In the genomic region with DNA sequence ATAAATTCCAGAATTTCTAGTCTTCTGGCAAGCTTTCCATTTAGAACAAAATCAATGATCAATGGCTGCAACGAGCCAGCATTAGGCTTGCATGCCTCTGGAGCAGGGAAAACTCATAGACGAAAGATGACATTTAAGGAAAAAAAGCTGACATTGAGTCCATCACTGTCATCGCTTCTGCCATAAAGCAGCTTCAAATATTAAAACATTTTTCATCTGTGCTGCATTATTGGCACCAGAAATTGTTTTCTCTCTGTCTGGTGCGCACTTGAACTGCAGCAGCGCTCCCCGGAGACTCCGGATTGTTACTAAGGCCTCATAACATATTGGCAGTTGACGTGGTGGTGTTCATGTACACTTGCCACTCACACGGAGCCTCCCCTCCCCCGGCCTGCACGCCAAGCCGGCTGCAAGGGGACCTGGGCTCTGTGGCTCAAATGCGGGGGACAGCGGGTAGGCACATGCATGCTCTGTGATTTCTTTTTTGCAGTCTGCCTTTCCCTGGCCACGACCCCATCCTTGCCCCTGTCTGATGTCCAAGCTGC, we compare ENCODE assay signal across 21 cellular contexts.
DNase-seq lines count a peak whose midpoint lies in the region; ATAC-seq and TF ChIP-seq lines count a peak whose summit lies in the region.
"Had no signal": no experiment of that assay in that cellular context is flagged by ENCODE, and none has a peak within 500 bp of the region (broad histone marks: within the 10 kb centered on the region; RNA-seq: fewer than 3 reads in every experiment).

No MANE protein-coding gene starts in this region.

- no peak overlapping the region for H2BK12ac ChIP-seq in neuronal stem cell (ENCODE audit: low read length)

- H2BK5ac ChIP-seq in neuronal stem cell (ENCODE audit: low read length): no peak overlapping the region

- DNase-seq in right cardiac atrium (peak in 2 of 3 donors; percentile 62 to 67), heart left ventricle (no peak), fibroblast of mammary gland (ENCODE audit: low read depth) (peak; percentile 11), neuronal stem cell (ENCODE audit: low spot score) (no peak), T-helper 2 cell (no peak), foreskin melanocyte (no peak), NCI-H1930 (lab: John Stamatoyannopoulos, UW) (no peak)
- no peak for DNase-seq in activated CD8-positive, alpha-beta memory T cell treated with anti-CD3 and anti-CD28 coated beads, Interleukin-2, amount 50 U/mL, for 4 hours
- DNase-seq: AML-193; Calu3; CD8-positive, alpha-beta T cell; DMS53; DND-41; EL; HFFc6 had no signal

- no peak overlapping the region for H2AK5ac ChIP-seq in neuronal stem cell (ENCODE audit: low read depth, low read length)

- no peak for ATAC-seq in right cardiac atrium
- ATAC-seq in heart left ventricle: no peak
- ATAC-seq: A549; CD8-positive, alpha-beta T cell; GM12878; HCT116; HepG2 had no signal

- no peak overlapping the region for H3K23ac ChIP-seq in neuronal stem cell (ENCODE audit: low read depth, low read length, poor library complexity)

- H3K18ac ChIP-seq in neuronal stem cell (ENCODE audit: low read length): peak overlapping the region; percentile 66

- TF ChIP-seq CTCF in heart left ventricle (IDR thresholded peaks at IDR 0.05) (no peak), fibroblast of mammary gland (conservative IDR thresholded peaks at IDR 0.05; ENCODE audit: control insufficient read depth, insufficient read depth, low read depth, low read length) (no peak)

- intact Hi-C loops in right cardiac atrium (cut with DNase I) (no loop called here), heart left ventricle (cut with DNase I) (no loop called here)

- H3K4me1 ChIP-seq in right cardiac atrium (ENCODE audit: control insufficient read depth, insufficient read depth, low read length) (no peaks in the 10 kb centered on the region), heart left ventricle (no peaks in the 10 kb centered on the region), neuronal stem cell (ENCODE audit: control insufficient read depth in 2 of 2, insufficient read depth in 1 of 2, low read depth in 1 of 2, low read length in 2 of 2) (no peaks in the 10 kb centered on the region)

- H3K9ac ChIP-seq in neuronal stem cell (ENCODE audit: low read depth, low read length, poor library complexity): peak overlapping the region; percentile 44

- no peaks in the 10 kb centered on the region for H3K79me1 ChIP-seq in neuronal stem cell (ENCODE audit: low read depth, low read length)

- H3K27me3 ChIP-seq in right cardiac atrium (ENCODE audit: control insufficient read depth, insufficient read depth) (no peaks in the 10 kb centered on the region), heart left ventricle (peaks cover 0 to 3% (median 0%) of the 10 kb centered on the region in 9 donors), neuronal stem cell (ENCODE audit: control insufficient read depth in 3 of 3, insufficient read depth in 3 of 3, low read depth in 1 of 3, low read length in 3 of 3) (no peaks in the 10 kb centered on the region)

- H2AFZ ChIP-seq in neuronal stem cell (ENCODE audit: low read length): no peak overlapping the region
- H2AFZ ChIP-seq: GM23338 had no signal

- H3K9me3 ChIP-seq in right cardiac atrium (ENCODE audit: control insufficient read depth, low read length) (no peaks in the 10 kb centered on the region), heart left ventricle (no peaks in the 10 kb centered on the region), neuronal stem cell (replicated peaks in 1 of 2; ENCODE audit: control insufficient read depth in 2 of 2, insufficient read depth in 1 of 2, low read depth in 1 of 2, low read length in 2 of 2) (no peaks in the 10 kb centered on the region)
- H3K9me3 ChIP-seq: A549 had no signal

- no peak overlapping the region for H4K8ac ChIP-seq in neuronal stem cell (ENCODE audit: low read depth, low read length)

- no peak for TF ChIP-seq POLR2A in heart left ventricle (IDR thresholded peaks at IDR 0.05)

- H2BK120ac ChIP-seq in neuronal stem cell (ENCODE audit: low read depth, low read length): no peak overlapping the region

- H3K4me2 ChIP-seq in neuronal stem cell (ENCODE audit: insufficient read depth, low read length, poor library complexity, severe bottlenecking): no peak overlapping the region
- H3K4me2 ChIP-seq: A549, GM23338 had no signal

- H3K4me3 ChIP-seq in right cardiac atrium (ENCODE audit: low read length): no peak overlapping the region
- no peak overlapping the region for H3K4me3 ChIP-seq in heart left ventricle
- no peak overlapping the region for H3K4me3 ChIP-seq in fibroblast of mammary gland (ENCODE audit: control insufficient read depth, low read depth, low read length)
- H3K4me3 ChIP-seq in neuronal stem cell (ENCODE audit: low read length in 2 of 2): no peak overlapping the region
- H3K4me3 ChIP-seq: A549, GM12878, GM23338 had no signal

- WGBS in right cardiac atrium: 64% methylated on average over 15 of the region's 15 CpGs
- WGBS in heart left ventricle, 4 donors: 75 to 81% (median 76%) methylated on average over 15 of the region's 15 CpGs
- WGBS in neuronal stem cell (ENCODE audit: extremely low coverage in 2 of 2, insufficient read length in 2 of 2, insufficient replicate concordance in 1 of 2), 2 donors: no CpG with 5 or more reads among the region's 15 CpGs

- peak overlapping the region; percentile 43 for H3K14ac ChIP-seq in neuronal stem cell (ENCODE audit: low read length)

- no peak overlapping the region for H4K91ac ChIP-seq in neuronal stem cell (ENCODE audit: low read depth, low read length, poor library complexity)

- H3K36me3 ChIP-seq in heart left ventricle: no peaks in the 10 kb centered on the region
- H3K36me3 ChIP-seq in neuronal stem cell (replicated peaks in 1 of 2; ENCODE audit: control insufficient read depth in 2 of 2, insufficient read depth in 2 of 2, low read length in 2 of 2): no peaks in the 10 kb centered on the region

- H3K27ac ChIP-seq in right cardiac atrium (ENCODE audit: low read length) (no peak overlapping the region), heart left ventricle (no peak overlapping the region), neuronal stem cell (replicated peaks; ENCODE audit: low read length) (no peak overlapping the region)
- H3K27ac ChIP-seq: 22Rv1, A549 had no signal

- H2BK15ac ChIP-seq in neuronal stem cell (ENCODE audit: low read length): no peak overlapping the region

- H3K4ac ChIP-seq in neuronal stem cell (ENCODE audit: low read length): no peak overlapping the region

Comparison
In these comparisons a context has a peak if more than half of its experiments do, and no peak if none do; other contexts are left out.
1. DNase-seq: peak in right cardiac atrium (2 of 3) and fibroblast of mammary gland (single experiment); none in heart left ventricle (0 of 5), neuronal stem cell (single experiment), T-helper 2 cell (0 of 5), activated CD8-positive, alpha-beta memory T cell treated with anti-CD3 and anti-CD28 coated beads, Interleukin-2, amount 50 U/mL, for 4 hours (single experiment), foreskin melanocyte (single experiment) and NCI-H1930 (0 of 2).